ENCODE assay signal across 27 cellular contexts in genomic region chr14:74506408-74506807, GRCh38. TPM values are rescaled to one million over a fixed set of nuclear protein-coding genes. Genes with fewer than 3 reads are reported as not detected.
DNase-seq lines count a peak whose midpoint lies in the region; ATAC-seq, FAIRE-seq and TF ChIP-seq lines count a peak whose summit lies in the region.
"Had no signal": no experiment of that assay in that cellular context is flagged by ENCODE, and none has a peak within 500 bp of the region (broad histone marks: within the 10 kb centered on the region; RNA-seq: fewer than 3 reads in every experiment).

No MANE protein-coding gene starts in this region.

- H3K27ac ChIP-seq in BLaER1, result peak overlapping the region; percentile 96
- H3K27ac ChIP-seq: gastroesophageal sphincter, left lung, ovary had no signal

- no peaks in the 10 kb centered on the region for H3K9me3 ChIP-seq in BLaER1
- H3K9me3 ChIP-seq: gastroesophageal sphincter, left lung, ovary had no signal

- H3K27me3 Mint-ChIP-seq in activated B cell treated with CpG ODN at 0.5 μM for 24 hours, result peaks cover 14% of the 10 kb centered on the region
- no peaks in the 10 kb centered on the region for H3K27me3 Mint-ChIP-seq in neural crest cell (ENCODE audit: low read depth)
- peaks cover 0 to 8% (median 2%) of the 10 kb centered on the region in 5 donors for H3K27me3 Mint-ChIP-seq in naive thymus-derived CD8-positive, alpha-beta T cell
- H3K27me3 Mint-ChIP-seq: CD4-positive, CD25-positive, alpha-beta regulatory T cell had no signal

- H3K4me3 Mint-ChIP-seq in activated B cell treated with CpG ODN at 0.5 μM for 24 hours (no peak overlapping the region), neural crest cell (no peak overlapping the region)
- no peak overlapping the region for H3K4me3 Mint-ChIP-seq in naive thymus-derived CD8-positive, alpha-beta T cell
- H3K4me3 Mint-ChIP-seq: activated CD4-positive, alpha-beta memory T cell treated with anti-CD3 and anti-CD28 coated beads, Interleukin-2, amount 10 ng/mL, durations not matched to agents 7 days and 5 days; CD4-positive, CD25-positive, alpha-beta regulatory T cell; natural killer cell; T-cell; type B pancreatic cell had no signal

- no peaks in the 10 kb centered on the region for H3K9me3 Mint-ChIP-seq in activated B cell treated with CpG ODN at 0.5 μM for 24 hours
- H3K9me3 Mint-ChIP-seq in neural crest cell, result no peaks in the 10 kb centered on the region
- peaks cover 0 to 2% (median 0%) of the 10 kb centered on the region in 9 donors for H3K9me3 Mint-ChIP-seq in naive thymus-derived CD8-positive, alpha-beta T cell
- H3K9me3 Mint-ChIP-seq: activated CD4-positive, alpha-beta memory T cell treated with anti-CD3 and anti-CD28 coated beads, Interleukin-2, amount 10 ng/mL, durations not matched to agents 7 days and 5 days; CD4-positive, CD25-positive, alpha-beta regulatory T cell; natural killer cell; T-cell; type B pancreatic cell had no signal

- DNase-seq in GM12892 (ENCODE audit: insufficient read length), result peak; percentile 8
- no peak for DNase-seq in activated B cell treated with CpG ODN at 0.5 μM for 24 hours
- no peak for DNase-seq in neural crest cell (ENCODE audit: low read depth, low spot score)
- no peak for DNase-seq in GM12891 (ENCODE audit: insufficient read length, low spot score)
- DNase-seq in naive thymus-derived CD8-positive, alpha-beta T cell, result no peak
- DNase-seq: activated CD4-positive, alpha-beta memory T cell treated with anti-CD3 and anti-CD28 coated beads, Interleukin-2, amount 10 ng/mL, durations not matched to agents 7 days and 5 days; activated CD8-positive, alpha-beta memory T cell treated with anti-CD3 and anti-CD28 coated beads, Interleukin-2, amount 50 U/mL, for 48 hours; CD4-positive, CD25-positive, alpha-beta regulatory T cell; DND-41; GOT3; hippocampal formation; midbrain; natural killer cell; NCI-H1092; NCI-H1694 treated with DMSO at 0.1 percent for 48 hours; NCI-H524 treated with DMSO at 0.1 percent for 48 hours; stimulated activated CD4-positive, alpha-beta T cell treated with anti-CD3 and anti-CD28 coated beads, Interleukin-2, amount 100 ng/mL, for 48 hours; substantia nigra had no signal

- no peaks in the 10 kb centered on the region for H3K27me3 ChIP-seq in BLaER1
- H3K27me3 ChIP-seq: gastroesophageal sphincter, ovary had no signal

- TF ChIP-seq CTCF in activated B cell treated with CpG ODN at 0.5 μM for 24 hours (IDR thresholded peaks at IDR 0.05) (no peak), neural crest cell (conservative IDR thresholded peaks at IDR 0.05) (no peak)

- POLR2A ChIA-PET in activated B cell treated with CpG ODN at 0.5 μM for 24 hours (lab: Charles Lee), result no interaction called here
- POLR2A ChIA-PET in naive thymus-derived CD8-positive, alpha-beta T cell (lab: Charles Lee), result no interaction called here

- peak overlapping the region; percentile 99 for H3K4me2 ChIP-seq in BLaER1

- peaks cover 84% of the 10 kb centered on the region for H3K4me1 ChIP-seq in BLaER1

- no peak for FAIRE-seq in GM12892 (lab: Jason Lieb, UNC)
- no peak for FAIRE-seq in GM12891 (lab: Jason Lieb, UNC)
- FAIRE-seq: endothelial cell of umbilical vein had no signal

- TF ChIP-seq POLR2A in GM12892 (IDR thresholded peaks at IDR 0.05; ENCODE audit: low read depth, low read length) (no peak), GM12891 (IDR thresholded peaks at IDR 0.05; ENCODE audit: low read depth, low read length) (no peak)

- H3K4me3 ChIP-seq in BLaER1, result peak overlapping the region; percentile 60; the same call in 1 of the 2 replicates
- H3K4me3 ChIP-seq: gastroesophageal sphincter, left lung, ovary had no signal

- H3K36me3 ChIP-seq in BLaER1, result peaks cover 18% of the 10 kb centered on the region
- H3K36me3 ChIP-seq: ovary had no signal

- H3K4me1 Mint-ChIP-seq in activated B cell treated with CpG ODN at 0.5 μM for 24 hours, result peaks cover 15% of the 10 kb centered on the region
- H3K4me1 Mint-ChIP-seq in neural crest cell, result peaks cover 53% of the 10 kb centered on the region
- peaks cover 11 to 21% (median 18%) of the 10 kb centered on the region in 4 donors for H3K4me1 Mint-ChIP-seq in naive thymus-derived CD8-positive, alpha-beta T cell
- H3K4me1 Mint-ChIP-seq: activated CD4-positive, alpha-beta memory T cell treated with anti-CD3 and anti-CD28 coated beads, Interleukin-2, amount 10 ng/mL, durations not matched to agents 7 days and 5 days had no signal

- H4K20me1 ChIP-seq in BLaER1, result no peaks in the 10 kb centered on the region

- ATAC-seq in activated B cell treated with CpG ODN at 0.5 μM for 24 hours (ENCODE audit: low read depth) (peak; percentile 71), GM21447 (IDR thresholded peaks at IDR 0.05; ENCODE audit: unreplicated experiment) (no peak)
- no peak for ATAC-seq in naive thymus-derived CD8-positive, alpha-beta T cell
- ATAC-seq: activated CD4-positive, CD25-positive, alpha-beta regulatory T cell treated with anti-CD3 and anti-CD28 coated beads, Interleukin-2, amount 50 U/mL, for 24 hours; gastroesophageal sphincter; left lung; natural killer cell; T-cell had no signal

- H3K36me3 Mint-ChIP-seq in activated B cell treated with CpG ODN at 0.5 μM for 24 hours (ENCODE audit: low read depth) (no peaks in the 10 kb centered on the region), neural crest cell (ENCODE audit: low read depth) (no peaks in the 10 kb centered on the region)
- peaks cover 0 to 2% (median 0%) of the 10 kb centered on the region in 3 donors for H3K36me3 Mint-ChIP-seq in naive thymus-derived CD8-positive, alpha-beta T cell
- H3K36me3 Mint-ChIP-seq: CD4-positive, CD25-positive, alpha-beta regulatory T cell; natural killer cell; T-cell; type B pancreatic cell had no signal

- intact Hi-C loops in activated B cell treated with CpG ODN at 0.5 μM for 24 hours (cut with micrococcal nuclease), result no loop called here

- H3K9ac ChIP-seq in BLaER1, result peak overlapping the region; percentile 87

- H3K27ac Mint-ChIP-seq in activated B cell treated with CpG ODN at 0.5 μM for 24 hours (no peak overlapping the region), neural crest cell (ENCODE audit: unreplicated experiment) (peak overlapping the region; percentile 57)
- H3K27ac Mint-ChIP-seq in naive thymus-derived CD8-positive, alpha-beta T cell, result peak overlapping the region in 2 of 10 donors; percentile 75
- H3K27ac Mint-ChIP-seq: activated CD4-positive, alpha-beta memory T cell treated with anti-CD3 and anti-CD28 coated beads, Interleukin-2, amount 10 ng/mL, durations not matched to agents 7 days and 5 days; T-cell; type B pancreatic cell had no signal

- CTCF ChIA-PET in activated B cell treated with CpG ODN at 0.5 μM for 24 hours (lab: Charles Lee), result no interaction called here

TF ChIP-seq in GM12891, 5 proteins besides CTCF, POLR2A, EP300 and RAD21:
- TF ChIP-seq POLR2AphosphoS5 (IDR thresholded peaks at IDR 0.05; ENCODE audit: low read depth, low read length) (no peak), SPI1 (IDR thresholded peaks at IDR 0.05; ENCODE audit: low read depth, low read length) (no peak), PAX5 (IDR thresholded peaks at IDR 0.05; ENCODE audit: insufficient read depth, low read length, severe bottlenecking) (no peak), POU2F2 (IDR thresholded peaks at IDR 0.05; ENCODE audit: low read depth, low read length) (no peak), TAF1 (IDR thresholded peaks at IDR 0.05; ENCODE audit: low read depth, low read length) (no peak)

RNA-seq across cellular contexts. Expression of gene ISCA2, which starts 12.8 kb away (rescaled TPM):
- 40.9 TPM for polyA plus RNA-seq in GM12892 (2012; ENCODE audit: missing spikeins)
- 35.0 and 35.3 TPM in 2 replicates for total RNA-seq in activated B cell treated with CpG ODN at 0.5 μM for 24 hours
- total RNA-seq in neural crest cell, result 37.8 and 40.6 TPM in 2 replicates
- 27.8 TPM for polyA plus RNA-seq in GM12891 (2012; ENCODE audit: low read depth, missing spikeins)
- total RNA-seq in naive thymus-derived CD8-positive, alpha-beta T cell, result 10 to 100 TPM; 33.3 to 39.5 TPM
- 10 to 100 TPM; 47.2 to 86.2 (median 65.3) TPM for polyA plus RNA-seq in naive thymus-derived CD8-positive, alpha-beta T cell

RNA-seq across cellular contexts. Expression of gene NPC2, which starts 13.3 kb away (rescaled TPM):
- 93.2 TPM for polyA plus RNA-seq in GM12892 (2012; ENCODE audit: missing spikeins)
- total RNA-seq in activated B cell treated with CpG ODN at 0.5 μM for 24 hours, result 61.7 and 69.4 TPM in 2 replicates
- total RNA-seq in neural crest cell, result 106 and 108 TPM in 2 replicates
- 61.0 TPM for polyA plus RNA-seq in GM12891 (2012; ENCODE audit: low read depth, missing spikeins)
- 10 to 100 TPM; 40.9 to 44.4 TPM for total RNA-seq in naive thymus-derived CD8-positive, alpha-beta T cell
- polyA plus RNA-seq in naive thymus-derived CD8-positive, alpha-beta T cell, result 10 to 100 TPM; 53.8 to 65.2 (median 57.0) TPM
